In the genomic region with DNA sequence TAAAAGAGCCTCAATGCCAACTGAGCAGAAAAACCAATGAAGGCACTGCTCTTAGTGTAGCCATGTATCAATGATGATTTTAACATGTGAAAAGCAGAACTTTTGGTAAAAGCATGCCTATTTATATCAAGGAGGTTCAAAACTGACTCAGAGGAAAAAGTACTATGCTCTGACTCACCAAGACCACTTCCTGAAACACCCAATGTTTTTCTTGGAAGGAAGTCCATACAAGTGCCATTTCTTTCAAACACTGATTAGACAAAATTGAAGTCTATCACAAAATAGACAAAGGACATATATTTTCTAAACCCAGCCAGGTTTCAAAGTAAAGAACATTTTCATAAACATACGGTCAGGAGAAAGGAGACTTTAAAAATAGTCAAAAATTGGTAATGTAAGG, we compare ENCODE assay signal across 1 cellular context.
TF ChIP-seq lines count a peak whose summit lies in the region.

No MANE protein-coding gene starts in this region.

TF ChIP-seq in K562, 482 proteins besides CTCF, POLR2A, EP300 and RAD21 (continued from another document):
- TF ChIP-seq, protein P1, sequence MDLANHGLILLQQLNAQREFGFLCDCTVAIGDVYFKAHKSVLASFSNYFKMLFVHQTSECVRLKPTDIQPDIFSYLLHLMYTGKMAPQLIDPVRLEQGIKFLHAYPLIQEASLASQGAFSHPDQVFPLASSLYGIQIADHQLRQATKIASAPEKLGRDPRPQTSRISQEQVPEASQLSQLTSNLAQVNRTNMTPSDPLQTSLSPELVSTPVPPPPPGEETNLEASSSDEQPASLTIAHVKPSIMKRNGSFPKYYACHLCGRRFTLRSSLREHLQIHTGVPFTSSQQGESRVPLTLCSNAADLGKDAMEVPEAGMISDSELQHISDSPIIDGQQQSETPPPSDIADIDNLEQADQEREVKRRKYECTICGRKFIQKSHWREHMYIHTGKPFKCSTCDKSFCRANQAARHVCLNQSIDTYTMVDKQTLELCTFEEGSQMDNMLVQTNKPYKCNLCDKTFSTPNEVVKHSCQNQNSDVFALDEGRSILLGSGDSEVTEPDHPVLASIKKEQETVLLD (IDR thresholded peaks at IDR 0.05), result no peak
- TF ChIP-seq FIP1L1 (IDR thresholded peaks at IDR 0.05; ENCODE audit: low read depth, low read length, poor library complexity, severe bottlenecking) (no peak), MEIS2 (IDR thresholded peaks at IDR 0.05; ENCODE audit: partially characterized antibody) (no peak), ELF4 (CRISPR knock-in tag; IDR thresholded peaks at IDR 0.05) (no peak), CREM (IDR thresholded peaks at IDR 0.05; ENCODE audit: low read depth) (no peak), STAT5B (CRISPR knock-in tag; IDR thresholded peaks at IDR 0.05) (no peak), ZNF589 (CRISPR knock-in tag; IDR thresholded peaks at IDR 0.05; ENCODE audit: low read depth) (no peak), CEBPB (tag; IDR thresholded peaks at IDR 0.05) (no peak), MAZ (CRISPR knock-in tag; conservative IDR thresholded peaks at IDR 0.05 in 1 of 2, IDR thresholded peaks at IDR 0.05 in 1 of 2) (0 out of 4 replicates have a peak, but pooled peaks of 1 of the 2 experiments have one; percentile 23), ASH1L (IDR thresholded peaks at IDR 0.05; ENCODE audit: borderline replicate concordance, low read depth, partially characterized antibody) (no peak), BACH1 (tag; IDR thresholded peaks at IDR 0.05) (peak; percentile 56; the same call in 1 of the 2 replicates), FOSL1 (tag; conservative IDR thresholded peaks at IDR 0.05) (peak; percentile 70), NR2C1 (IDR thresholded peaks at IDR 0.05) (no peak), NR2C1 (tag; IDR thresholded peaks at IDR 0.05) (no peak), ZBED1 (IDR thresholded peaks at IDR 0.05) (no peak), ZNF551 (CRISPR knock-in tag; IDR thresholded peaks at IDR 0.05) (no peak), ZNF764 (CRISPR knock-in tag; IDR thresholded peaks at IDR 0.05; ENCODE audit: low read depth) (no peak), ZNF140 (CRISPR knock-in tag; IDR thresholded peaks at IDR 0.05) (no peak), ZKSCAN1 (IDR thresholded peaks at IDR 0.05; ENCODE audit: low read depth, low read length) (no peak), SUPT5H (IDR thresholded peaks at IDR 0.05) (no peak), HCFC1 (IDR thresholded peaks at IDR 0.05; ENCODE audit: low read depth, low read length) (no peak), ZBTB1 (CRISPR knock-in tag; IDR thresholded peaks at IDR 0.05; ENCODE audit: borderline replicate concordance, low read depth) (no peak), BMI1 (IDR thresholded peaks at IDR 0.05; ENCODE audit: low read length) (no peak), RBM39 (optimal IDR thresholded peaks at IDR 0.05; ENCODE audit: low read depth, low read length) (no peak), POLR2H (tag; IDR thresholded peaks at IDR 0.05; ENCODE audit: low read depth) (no peak), ZNF239 (CRISPR knock-in tag; IDR thresholded peaks at IDR 0.05) (no peak), ZNF143 (CRISPR knock-in tag; IDR thresholded peaks at IDR 0.05) (no peak), ZC3H8 (IDR thresholded peaks at IDR 0.05) (no peak), ZEB2 (IDR thresholded peaks at IDR 0.05) (no peak), CSDE1 (IDR thresholded peaks at IDR 0.05) (no peak), ILF3 (IDR thresholded peaks at IDR 0.05; ENCODE audit: borderline replicate concordance) (no peak), ZNF324 (CRISPR knock-in tag; IDR thresholded peaks at IDR 0.05) (no peak), TSC22D4 (tag; IDR thresholded peaks at IDR 0.05) (no peak), ZFX (CRISPR knock-in tag; IDR thresholded peaks at IDR 0.05) (no peak)
- TF ChIP-seq, protein P2, sequence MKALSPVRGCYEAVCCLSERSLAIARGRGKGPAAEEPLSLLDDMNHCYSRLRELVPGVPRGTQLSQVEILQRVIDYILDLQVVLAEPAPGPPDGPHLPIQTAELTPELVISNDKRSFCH (CRISPR knock-in tag; IDR thresholded peaks at IDR 0.05), result no peak
- TF ChIP-seq, protein P2 (tag; IDR thresholded peaks at IDR 0.05), result no peak
- TF ChIP-seq, protein P3, sequence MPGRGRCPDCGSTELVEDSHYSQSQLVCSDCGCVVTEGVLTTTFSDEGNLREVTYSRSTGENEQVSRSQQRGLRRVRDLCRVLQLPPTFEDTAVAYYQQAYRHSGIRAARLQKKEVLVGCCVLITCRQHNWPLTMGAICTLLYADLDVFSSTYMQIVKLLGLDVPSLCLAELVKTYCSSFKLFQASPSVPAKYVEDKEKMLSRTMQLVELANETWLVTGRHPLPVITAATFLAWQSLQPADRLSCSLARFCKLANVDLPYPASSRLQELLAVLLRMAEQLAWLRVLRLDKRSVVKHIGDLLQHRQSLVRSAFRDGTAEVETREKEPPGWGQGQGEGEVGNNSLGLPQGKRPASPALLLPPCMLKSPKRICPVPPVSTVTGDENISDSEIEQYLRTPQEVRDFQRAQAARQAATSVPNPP (IDR thresholded peaks at IDR 0.05; ENCODE audit: borderline replicate concordance, insufficient read depth, insufficient read length), result no peak
- TF ChIP-seq, protein P4, sequence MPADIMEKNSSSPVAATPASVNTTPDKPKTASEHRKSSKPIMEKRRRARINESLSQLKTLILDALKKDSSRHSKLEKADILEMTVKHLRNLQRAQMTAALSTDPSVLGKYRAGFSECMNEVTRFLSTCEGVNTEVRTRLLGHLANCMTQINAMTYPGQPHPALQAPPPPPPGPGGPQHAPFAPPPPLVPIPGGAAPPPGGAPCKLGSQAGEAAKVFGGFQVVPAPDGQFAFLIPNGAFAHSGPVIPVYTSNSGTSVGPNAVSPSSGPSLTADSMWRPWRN (IDR thresholded peaks at IDR 0.05; ENCODE audit: low read depth), result no peak
- TF ChIP-seq, protein P5, sequence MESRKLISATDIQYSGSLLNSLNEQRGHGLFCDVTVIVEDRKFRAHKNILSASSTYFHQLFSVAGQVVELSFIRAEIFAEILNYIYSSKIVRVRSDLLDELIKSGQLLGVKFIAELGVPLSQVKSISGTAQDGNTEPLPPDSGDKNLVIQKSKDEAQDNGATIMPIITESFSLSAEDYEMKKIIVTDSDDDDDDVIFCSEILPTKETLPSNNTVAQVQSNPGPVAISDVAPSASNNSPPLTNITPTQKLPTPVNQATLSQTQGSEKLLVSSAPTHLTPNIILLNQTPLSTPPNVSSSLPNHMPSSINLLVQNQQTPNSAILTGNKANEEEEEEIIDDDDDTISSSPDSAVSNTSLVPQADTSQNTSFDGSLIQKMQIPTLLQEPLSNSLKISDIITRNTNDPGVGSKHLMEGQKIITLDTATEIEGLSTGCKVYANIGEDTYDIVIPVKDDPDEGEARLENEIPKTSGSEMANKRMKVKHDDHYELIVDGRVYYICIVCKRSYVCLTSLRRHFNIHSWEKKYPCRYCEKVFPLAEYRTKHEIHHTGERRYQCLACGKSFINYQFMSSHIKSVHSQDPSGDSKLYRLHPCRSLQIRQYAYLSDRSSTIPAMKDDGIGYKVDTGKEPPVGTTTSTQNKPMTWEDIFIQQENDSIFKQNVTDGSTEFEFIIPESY (CRISPR knock-in tag; IDR thresholded peaks at IDR 0.05), result no peak
- TF ChIP-seq, protein P6, sequence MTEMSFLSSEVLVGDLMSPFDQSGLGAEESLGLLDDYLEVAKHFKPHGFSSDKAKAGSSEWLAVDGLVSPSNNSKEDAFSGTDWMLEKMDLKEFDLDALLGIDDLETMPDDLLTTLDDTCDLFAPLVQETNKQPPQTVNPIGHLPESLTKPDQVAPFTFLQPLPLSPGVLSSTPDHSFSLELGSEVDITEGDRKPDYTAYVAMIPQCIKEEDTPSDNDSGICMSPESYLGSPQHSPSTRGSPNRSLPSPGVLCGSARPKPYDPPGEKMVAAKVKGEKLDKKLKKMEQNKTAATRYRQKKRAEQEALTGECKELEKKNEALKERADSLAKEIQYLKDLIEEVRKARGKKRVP (CRISPR knock-in tag; IDR thresholded peaks at IDR 0.05), result 0 out of 2 replicates have a peak, but pooled peaks have one; percentile 6
- TF ChIP-seq, protein P7, sequence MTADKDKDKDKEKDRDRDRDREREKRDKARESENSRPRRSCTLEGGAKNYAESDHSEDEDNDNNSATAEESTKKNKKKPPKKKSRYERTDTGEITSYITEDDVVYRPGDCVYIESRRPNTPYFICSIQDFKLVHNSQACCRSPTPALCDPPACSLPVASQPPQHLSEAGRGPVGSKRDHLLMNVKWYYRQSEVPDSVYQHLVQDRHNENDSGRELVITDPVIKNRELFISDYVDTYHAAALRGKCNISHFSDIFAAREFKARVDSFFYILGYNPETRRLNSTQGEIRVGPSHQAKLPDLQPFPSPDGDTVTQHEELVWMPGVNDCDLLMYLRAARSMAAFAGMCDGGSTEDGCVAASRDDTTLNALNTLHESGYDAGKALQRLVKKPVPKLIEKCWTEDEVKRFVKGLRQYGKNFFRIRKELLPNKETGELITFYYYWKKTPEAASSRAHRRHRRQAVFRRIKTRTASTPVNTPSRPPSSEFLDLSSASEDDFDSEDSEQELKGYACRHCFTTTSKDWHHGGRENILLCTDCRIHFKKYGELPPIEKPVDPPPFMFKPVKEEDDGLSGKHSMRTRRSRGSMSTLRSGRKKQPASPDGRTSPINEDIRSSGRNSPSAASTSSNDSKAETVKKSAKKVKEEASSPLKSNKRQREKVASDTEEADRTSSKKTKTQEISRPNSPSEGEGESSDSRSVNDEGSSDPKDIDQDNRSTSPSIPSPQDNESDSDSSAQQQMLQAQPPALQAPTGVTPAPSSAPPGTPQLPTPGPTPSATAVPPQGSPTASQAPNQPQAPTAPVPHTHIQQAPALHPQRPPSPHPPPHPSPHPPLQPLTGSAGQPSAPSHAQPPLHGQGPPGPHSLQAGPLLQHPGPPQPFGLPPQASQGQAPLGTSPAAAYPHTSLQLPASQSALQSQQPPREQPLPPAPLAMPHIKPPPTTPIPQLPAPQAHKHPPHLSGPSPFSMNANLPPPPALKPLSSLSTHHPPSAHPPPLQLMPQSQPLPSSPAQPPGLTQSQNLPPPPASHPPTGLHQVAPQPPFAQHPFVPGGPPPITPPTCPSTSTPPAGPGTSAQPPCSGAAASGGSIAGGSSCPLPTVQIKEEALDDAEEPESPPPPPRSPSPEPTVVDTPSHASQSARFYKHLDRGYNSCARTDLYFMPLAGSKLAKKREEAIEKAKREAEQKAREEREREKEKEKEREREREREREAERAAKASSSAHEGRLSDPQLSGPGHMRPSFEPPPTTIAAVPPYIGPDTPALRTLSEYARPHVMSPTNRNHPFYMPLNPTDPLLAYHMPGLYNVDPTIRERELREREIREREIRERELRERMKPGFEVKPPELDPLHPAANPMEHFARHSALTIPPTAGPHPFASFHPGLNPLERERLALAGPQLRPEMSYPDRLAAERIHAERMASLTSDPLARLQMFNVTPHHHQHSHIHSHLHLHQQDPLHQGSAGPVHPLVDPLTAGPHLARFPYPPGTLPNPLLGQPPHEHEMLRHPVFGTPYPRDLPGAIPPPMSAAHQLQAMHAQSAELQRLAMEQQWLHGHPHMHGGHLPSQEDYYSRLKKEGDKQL (CRISPR knock-in tag; IDR thresholded peaks at IDR 0.05; ENCODE audit: borderline replicate concordance), result no peak
- TF ChIP-seq, protein P8, sequence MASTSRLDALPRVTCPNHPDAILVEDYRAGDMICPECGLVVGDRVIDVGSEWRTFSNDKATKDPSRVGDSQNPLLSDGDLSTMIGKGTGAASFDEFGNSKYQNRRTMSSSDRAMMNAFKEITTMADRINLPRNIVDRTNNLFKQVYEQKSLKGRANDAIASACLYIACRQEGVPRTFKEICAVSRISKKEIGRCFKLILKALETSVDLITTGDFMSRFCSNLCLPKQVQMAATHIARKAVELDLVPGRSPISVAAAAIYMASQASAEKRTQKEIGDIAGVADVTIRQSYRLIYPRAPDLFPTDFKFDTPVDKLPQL (IDR thresholded peaks at IDR 0.05; ENCODE audit: extremely low read depth, insufficient read length), result no peak
